Comparison of ENCODE assay signal across 28 cellular contexts in genomic region chr10:98407744-98408241, GRCh38.
"Had no signal": no experiment of that assay in that cellular context is flagged by ENCODE, and none has a peak within 500 bp of the region (broad histone marks: within the 10 kb centered on the region; RNA-seq: fewer than 3 reads in every experiment).

No MANE protein-coding gene starts in this region.

- ATAC-seq: naive thymus-derived CD8-positive, alpha-beta T cell; natural killer cell treated with Interleukin-12 subunit alpha and Interleukin-12 subunit beta and Interleukin-15 and Interleukin-18, amount 100 ng/mL, for 72 hours; psoas muscle; stimulated activated memory B cell treated with anti-CD40 and anti-IgM and Interleukin-4, amounts not matched to agents 10 μg/mL and 1 μg/mL and 100 μg/mL, for 72 hours; stimulated activated naive CD8-positive, alpha-beta T cell treated with anti-CD3 and anti-CD28 coated beads, Interleukin-15, amount 100 ng/mL, for 72 hours; stimulated activated naive CD8-positive, alpha-beta T cell treated with anti-CD3 and anti-CD28 coated beads, Interleukin-15, Interleukin-2, amounts not matched to agents 100 U/mL and 50 U/mL, for 24 hours had no signal

- H3K4me3 ChIP-seq: ovary, psoas muscle, right lobe of liver, sigmoid colon, suprapubic skin, testis, tibial artery, transverse colon, upper lobe of right lung, uterus had no signal

- H3K4me3 Mint-ChIP-seq: naive thymus-derived CD8-positive, alpha-beta T cell; natural killer cell treated with Interleukin-12 subunit alpha and Interleukin-12 subunit beta and Interleukin-15 and Interleukin-18, amount 100 ng/mL, for 72 hours; nephron progenitor cell; neural crest cell; stimulated activated memory B cell treated with anti-CD40 and anti-IgM and Interleukin-4, amounts not matched to agents 10 μg/mL and 1 μg/mL and 100 μg/mL, for 72 hours; stimulated activated naive CD8-positive, alpha-beta T cell treated with anti-CD3 and anti-CD28 coated beads, Interleukin-15, amount 100 ng/mL, for 72 hours; type B pancreatic cell had no signal

- H3K27ac Mint-ChIP-seq: natural killer cell treated with Interleukin-12 subunit alpha and Interleukin-12 subunit beta and Interleukin-15 and Interleukin-18, amount 100 ng/mL, for 72 hours; nephron progenitor cell; progenitor cell of endocrine pancreas; stimulated activated memory B cell treated with anti-CD40 and anti-IgM and Interleukin-4, amounts not matched to agents 10 μg/mL and 1 μg/mL and 100 μg/mL, for 72 hours; type B pancreatic cell had no signal

- H3K79me2 ChIP-seq: parathyroid adenoma had no signal

- DNase-seq: nephron progenitor cell; occipital lobe; ovary; psoas muscle; right lobe of liver; sigmoid colon; small intestine; stimulated activated CD4-positive, alpha-beta T cell treated with anti-CD3 and anti-CD28 coated beads, Interleukin-15, amount 100 ng/mL, for 24 hours; stimulated activated CD4-positive, alpha-beta T cell treated with anti-CD3 and anti-CD28 coated beads, Interleukin-2, amount 100 ng/mL, for 24 hours; stimulated activated CD4-positive, alpha-beta T cell treated with anti-CD3 and anti-CD28 coated beads, Interleukin-2, amount 100 ng/mL, for 48 hours; stimulated activated CD4-positive, alpha-beta T cell treated with anti-CD3 and anti-CD28 coated beads, Interleukin-4, amount 100 ng/mL, for 24 hours; stimulated activated naive CD4-positive, alpha-beta T cell; stimulated activated naive CD8-positive, alpha-beta T cell treated with anti-CD3 and anti-CD28 coated beads, Interleukin-15, amount 100 ng/mL, for 72 hours; stimulated activated naive CD8-positive, alpha-beta T cell treated with anti-CD3 and anti-CD28 coated beads, Interleukin-15, Interleukin-2, amounts not matched to agents 100 U/mL and 50 U/mL, for 24 hours; substantia nigra; testis; tibial artery; transverse colon; upper lobe of right lung; uterus had no signal

- H3K27me3 ChIP-seq: ovary, right lobe of liver, sigmoid colon, suprapubic skin, testis, tibial artery, transverse colon, upper lobe of right lung, uterus had no signal

- FAIRE-seq: small intestine had no signal

- H2AFZ ChIP-seq: parathyroid adenoma had no signal

- H3K36me3 ChIP-seq: ovary, transverse colon, upper lobe of right lung, uterus had no signal

- H3K4me1 ChIP-seq: right lobe of liver, testis, upper lobe of right lung, uterus had no signal

- H3K9me3 ChIP-seq: ovary, psoas muscle, right lobe of liver, sigmoid colon, suprapubic skin, testis, tibial artery, transverse colon, upper lobe of right lung, uterus had no signal

- H3K27me3 Mint-ChIP-seq: naive thymus-derived CD8-positive, alpha-beta T cell; natural killer cell treated with Interleukin-12 subunit alpha and Interleukin-12 subunit beta and Interleukin-15 and Interleukin-18, amount 100 ng/mL, for 72 hours; progenitor cell of endocrine pancreas; stimulated activated memory B cell treated with anti-CD40 and anti-IgM and Interleukin-4, amounts not matched to agents 10 μg/mL and 1 μg/mL and 100 μg/mL, for 72 hours; stimulated activated naive CD8-positive, alpha-beta T cell treated with anti-CD3 and anti-CD28 coated beads, Interleukin-15, amount 100 ng/mL, for 72 hours; type B pancreatic cell had no signal

- H3K27ac ChIP-seq: ovary, parathyroid adenoma, psoas muscle, right lobe of liver, sigmoid colon, suprapubic skin, testis, tibial artery, transverse colon, upper lobe of right lung, uterus had no signal

- H3K9ac ChIP-seq: parathyroid adenoma had no signal
